In the genomic region with DNA sequence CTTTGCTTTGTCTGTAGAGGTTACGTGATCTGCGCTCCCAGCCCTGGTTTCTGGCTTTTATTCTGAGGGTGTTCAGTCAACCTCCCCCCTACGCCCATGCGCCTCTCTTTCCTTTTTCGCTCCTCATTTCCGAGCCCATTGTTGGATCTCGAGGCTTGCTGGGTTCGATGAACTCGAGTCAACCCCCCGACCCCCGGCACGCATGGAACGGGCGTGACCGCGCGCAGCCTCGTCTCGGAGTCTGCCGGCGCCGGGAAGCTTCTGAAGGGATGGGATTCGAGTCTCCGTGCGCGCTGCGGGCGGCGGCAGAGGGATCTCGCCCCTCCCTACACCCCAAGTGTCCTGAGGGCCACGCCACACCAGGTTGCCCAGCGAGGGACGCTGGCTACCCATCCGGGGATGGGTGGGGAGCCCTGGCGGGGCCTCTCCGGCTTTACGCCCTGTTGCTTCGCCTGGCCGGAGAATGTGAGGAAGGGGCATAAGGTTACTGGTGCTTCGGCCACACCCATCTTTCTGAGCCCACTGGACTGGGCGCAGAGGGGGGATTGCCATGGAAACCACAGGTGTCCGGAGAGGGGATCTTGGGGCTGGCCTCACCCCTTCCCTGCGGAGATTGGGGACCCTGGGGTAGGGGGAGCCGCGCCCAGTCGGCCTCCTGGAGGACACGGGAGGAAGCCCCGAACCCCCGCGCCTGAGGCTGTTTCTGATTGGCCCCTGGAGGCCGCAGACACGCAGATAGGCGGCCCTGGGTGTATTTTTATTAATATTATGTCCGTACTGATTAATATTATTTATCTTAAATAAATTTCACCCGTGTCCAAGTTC, we compare ENCODE assay signal across 8 cellular contexts. TPM values are rescaled to one million over a fixed set of nuclear protein-coding genes. Genes with fewer than 3 reads are reported as not detected.
DNase-seq lines count a peak whose midpoint lies in the region; ATAC-seq, FAIRE-seq and TF ChIP-seq lines count a peak whose summit lies in the region.
"Had no signal": no experiment of that assay in that cellular context is flagged by ENCODE, and none has a peak within 500 bp of the region (broad histone marks: within the 10 kb centered on the region; RNA-seq: fewer than 3 reads in every experiment).

No MANE protein-coding gene starts in this region.

- peaks cover 42 to 66% (median 62%) of the 10 kb centered on the region in 4 experiments for H3K27me3 ChIP-seq in H1 (replicated peaks in 1 of 4; ENCODE audit: control insufficient read depth in 3 of 4, extremely low read depth in 1 of 4, insufficient read depth in 3 of 4, low read length in 3 of 4)
- peaks cover 38% of the 10 kb centered on the region for H3K27me3 ChIP-seq in trophoblast cell (ENCODE audit: insufficient read depth, low read length)

- H2BK12ac ChIP-seq in H1 (ENCODE audit: low read depth, low read length) (no peak overlapping the region), trophoblast cell (ENCODE audit: low read length) (no peak overlapping the region)

- no peak overlapping the region for H2BK5ac ChIP-seq in H1 (ENCODE audit: low read depth, low read length)
- no peak overlapping the region for H2BK5ac ChIP-seq in trophoblast cell (ENCODE audit: low read depth, low read length, poor library complexity)

- no peak overlapping the region for H3K9ac ChIP-seq in H1 (replicated peaks in 1 of 4; ENCODE audit: extremely low read depth in 1 of 4, low read depth in 3 of 4, low read length in 3 of 4)
- no peak overlapping the region for H3K9ac ChIP-seq in trophoblast cell (ENCODE audit: low read length)

- no peaks in the 10 kb centered on the region for H3K79me1 ChIP-seq in H1 (ENCODE audit: low read depth, low read length)
- peaks cover 5% of the 10 kb centered on the region for H3K79me1 ChIP-seq in trophoblast cell (ENCODE audit: low read length)

- H3K23ac ChIP-seq in H1 (ENCODE audit: insufficient read length) (no peak overlapping the region), trophoblast cell (ENCODE audit: low read length) (no peak overlapping the region)

- H2AFZ ChIP-seq in H1 (ENCODE audit: low read length) (no peak overlapping the region), trophoblast cell (ENCODE audit: insufficient read depth, low read length, poor library complexity) (no peak overlapping the region)

- POLR2A ChIA-PET in H1 (lab: Charles Lee; ENCODE audit: partially characterized antibody): interaction anchor here (2.0 kb wide), 1 partner anchor 47 kb away, joined by 5 read pairs; no protein-coding TSS in a partner anchor

- TF ChIP-seq POLR2A in H1 (IDR thresholded peaks at IDR 0.05; ENCODE audit: control extremely low read depth in 1 of 2, low read depth in 2 of 2, low read length in 2 of 2): no peak

- H3K18ac ChIP-seq in H1 (ENCODE audit: extremely low read depth, low read length) (no peak overlapping the region), trophoblast cell (ENCODE audit: low read length) (no peak overlapping the region)

- H3K36me3 ChIP-seq in H1 (ENCODE audit: control insufficient read depth in 2 of 4, insufficient read depth in 4 of 4, low read length in 3 of 4) (no peaks in the 10 kb centered on the region), trophoblast cell (ENCODE audit: control insufficient read depth in 1 of 2, insufficient read depth in 2 of 2, low read length in 2 of 2) (no peaks in the 10 kb centered on the region)

- H4K5ac ChIP-seq in H1 (ENCODE audit: insufficient read length, low read depth, low read length): no peak overlapping the region

- no peak overlapping the region for H4K91ac ChIP-seq in H1 (replicated peaks; ENCODE audit: insufficient read length, low read length)
- no peak overlapping the region for H4K91ac ChIP-seq in trophoblast cell (ENCODE audit: low read depth, low read length)

- H2BK120ac ChIP-seq in H1 (replicated peaks; ENCODE audit: low read depth, low read length) (no peak overlapping the region), trophoblast cell (ENCODE audit: insufficient read depth, low read length, poor library complexity) (no peak overlapping the region)

- no peak overlapping the region for H4K12ac ChIP-seq in trophoblast cell (ENCODE audit: low read depth, low read length)

- H2AK5ac ChIP-seq in H1 (ENCODE audit: low read depth, low read length) (no peak overlapping the region), trophoblast cell (ENCODE audit: low read length) (no peak overlapping the region)

- H4K8ac ChIP-seq in H1 (ENCODE audit: extremely low read depth, insufficient read depth, low read length) (peak overlapping the region; percentile 53; the same call in 1 of the 2 replicates), trophoblast cell (ENCODE audit: low read depth, low read length) (no peak overlapping the region)

- ATAC-seq in HG03432 (IDR thresholded peaks at IDR 0.05; ENCODE audit: unreplicated experiment): no peak
- no peak for ATAC-seq in HG03045 (IDR thresholded peaks at IDR 0.05; ENCODE audit: unreplicated experiment)

- peaks cover 20% of the 10 kb centered on the region; the same call in 1 of the 2 replicates for H3K23me2 ChIP-seq in H1 (ENCODE audit: low read depth, low read length)

- H3K14ac ChIP-seq in H1 (ENCODE audit: insufficient read length): no peak overlapping the region
- no peak overlapping the region for H3K14ac ChIP-seq in trophoblast cell (ENCODE audit: low read length)

- DNase-seq in D341Med (ENCODE audit: low spot score) (peak; percentile 62), NCI-H1092 (lab: John Stamatoyannopoulos, UW) (peak; percentile 35), H1 (ENCODE audit: low read depth in 1 of 2, low spot score in 2 of 2) (peak in 1 of 2 experiments; percentile 60), trophoblast cell (no peak), mesenteric fat pad (ENCODE audit: low spot score) (no peak)

- no peak overlapping the region for H2BK20ac ChIP-seq in H1 (ENCODE audit: low read length)

- H3K79me2 ChIP-seq in H1 (ENCODE audit: control insufficient read depth in 1 of 2, insufficient read depth in 2 of 2, low read length in 2 of 2): no peaks in the 10 kb centered on the region
- H3K79me2 ChIP-seq in trophoblast cell (ENCODE audit: control insufficient read depth, insufficient read depth, low read length, poor library complexity): peaks cover 2% of the 10 kb centered on the region

- CTCF ChIA-PET in H1 (lab: Charles Lee; ENCODE audit: partially characterized antibody): interaction anchor here (0.6 to 2.3 kb wide), 6 partner anchors 11 to 378 kb away, joined by 3 to 10 read pairs (median 3); no protein-coding TSS in a partner anchor

- no peak for TF ChIP-seq RAD21 in H1 (IDR thresholded peaks at IDR 0.05 in 1 of 2, conservative IDR thresholded peaks at IDR 0.05 in 1 of 2; ENCODE audit: low read depth in 2 of 2, low read length in 2 of 2)

- H3K9me3 ChIP-seq in H1 (ENCODE audit: insufficient read depth in 2 of 2, low read depth in 1 of 2, low read length in 1 of 2): no peaks in the 10 kb centered on the region
- H3K9me3 ChIP-seq in trophoblast cell (ENCODE audit: insufficient read depth, low read depth, low read length): peaks cover 5% of the 10 kb centered on the region

- no peak overlapping the region for H3K56ac ChIP-seq in H1 (replicated peaks; ENCODE audit: insufficient read length, low read depth, low read length)

- H3K27ac ChIP-seq in H1 (ENCODE audit: low read depth, low read length) (no peak overlapping the region), trophoblast cell (ENCODE audit: low read depth, low read length) (no peak overlapping the region)

- TF ChIP-seq EP300 in H1 (IDR thresholded peaks at IDR 0.05; ENCODE audit: borderline replicate concordance in 1 of 2, low read depth in 2 of 2, low read length in 2 of 2): no peak

- FAIRE-seq in H1 (lab: Jason Lieb, UNC): no peak

- no peak for TF ChIP-seq CTCF in H1 (IDR thresholded peaks at IDR 0.05; ENCODE audit: control extremely low read depth in 1 of 3, insufficient read depth in 1 of 3, low read depth in 1 of 3, low read length in 3 of 3)

- no peak overlapping the region for H2BK15ac ChIP-seq in H1 (ENCODE audit: low read length)

- H3K4me1 ChIP-seq in H1 (replicated peaks in 1 of 4; ENCODE audit: control insufficient read depth in 3 of 4, insufficient read depth in 4 of 4, low read length in 3 of 4): peaks cover 0 to 20% (median 9%) of the 10 kb centered on the region in 4 experiments; a peak in 6 of 7 replicates
- H3K4me1 ChIP-seq in trophoblast cell (ENCODE audit: control insufficient read depth in 1 of 2, insufficient read depth in 2 of 2, low read length in 2 of 2): peaks cover 3 to 13% of the 10 kb centered on the region in 2 experiments

- WGBS in H1 (ENCODE audit: extremely low coverage in 1 of 2, insufficient coverage in 1 of 2, insufficient read length in 1 of 2, insufficient replicate concordance in 2 of 2, low coverage in 1 of 2, low lambda C conversion rate in 2 of 2, missing lambda C conversion rate in 1 of 2), 2 experiments: 11% methylated on average over 51 of the region's 55 CpGs; no CpG with 5 or more reads in 1 of the 2 experiments
- no CpG with 5 or more reads among the region's 55 CpGs for WGBS in trophoblast cell (ENCODE audit: extremely low coverage, insufficient coverage, insufficient read length)

- H3K4me3 ChIP-seq in H1 (ENCODE audit: extremely low read depth in 1 of 4, insufficient read depth in 2 of 4, low read depth in 3 of 4, low read length in 4 of 4) (peak overlapping the region; percentile 5 to 74 (median 58); a peak in 7 of 8 replicates), trophoblast cell (ENCODE audit: low read depth, low read length) (no peak overlapping the region)

- H3K4me2 ChIP-seq in H1 (ENCODE audit: insufficient read depth in 1 of 2, low read depth in 2 of 2, low read length in 2 of 2) (peak overlapping the region; percentile 83 to 96), trophoblast cell (ENCODE audit: low read length) (peak overlapping the region; percentile 97)

- H4K20me1 ChIP-seq in H1 (replicated peaks in 1 of 2; ENCODE audit: control insufficient read depth in 1 of 2, insufficient read depth in 2 of 2, low read length in 2 of 2): peaks cover 0 to 1% of the 10 kb centered on the region in 2 experiments

- no peak overlapping the region for H3K4ac ChIP-seq in H1 (replicated peaks; ENCODE audit: insufficient read length, low read depth, low read length)
- H3K4ac ChIP-seq in trophoblast cell (ENCODE audit: low read depth, low read length): no peak overlapping the region

RNA-seq across cellular contexts. Expression of gene MAPT, which starts 1.8 kb away (rescaled TPM):
- total RNA-seq in H1 (2021; fragmentation: NEBNext Ultra II Directional; extraction: Animal tissue kit (Norgen Biotek cat#: 25700)): 1.7 and 2.4 TPM in 2 replicates
- 0.54 and 1.0 TPM in 2 replicates for polyA plus RNA-seq in H1 (2011; rRNA removed)
- polyA plus RNA-seq in H1 (2011; cell fraction: cytosol; rRNA removed): 0.57 TPM
- 1.1 TPM for polyA plus RNA-seq in H1 (2011; cell fraction: nucleus; rRNA removed)
- 0.88 to 1.4 TPM (median 1.3 TPM) in 4 replicates for polyA plus RNA-seq in H1 (2012, experiment 1 of 2)
- 0.83 TPM for polyA plus RNA-seq in H1 (2012, experiment 2 of 2)
- polyA plus RNA-seq in H1 (2013, experiment 1 of 2): 0.93 TPM
- polyA plus RNA-seq in H1 (2013, experiment 2 of 2): 0.99 TPM
- 0.29 and 0.38 TPM in 2 replicates for polyA minus RNA-seq in H1 (2011; rRNA and poly(A)+ RNA removed)
- 0.22 TPM for polyA minus RNA-seq in H1 (2011; cell fraction: cytosol; rRNA and poly(A)+ RNA removed)
- 0.60 TPM for polyA minus RNA-seq in H1 (2011; cell fraction: nucleus; rRNA and poly(A)+ RNA removed)
- 5.3 and 5.4 TPM in 2 replicates for polyA plus RNA-seq in trophoblast cell (2013)
- total RNA-seq in mesenteric fat pad: 23.5 TPM

RNA-seq across cellular contexts. Expression of gene SPPL2C, which starts 51.5 kb away (rescaled TPM):
- not detected in 2 replicates for total RNA-seq in H1 (2021; fragmentation: NEBNext Ultra II Directional; extraction: Animal tissue kit (Norgen Biotek cat#: 25700))
- polyA plus RNA-seq in H1 (2011; rRNA removed): not detected in 2 replicates
- polyA plus RNA-seq in H1 (2011; cell fraction: cytosol; rRNA removed): not detected
- polyA plus RNA-seq in H1 (2011; cell fraction: nucleus; rRNA removed): not detected
- not detected in 4 replicates for polyA plus RNA-seq in H1 (2012, experiment 1 of 2)
- not detected for polyA plus RNA-seq in H1 (2012, experiment 2 of 2)
- polyA plus RNA-seq in H1 (2013, experiment 1 of 2): not detected
- not detected for polyA plus RNA-seq in H1 (2013, experiment 2 of 2)
- not detected in 2 replicates for polyA minus RNA-seq in H1 (2011; rRNA and poly(A)+ RNA removed)
- not detected for polyA minus RNA-seq in H1 (2011; cell fraction: cytosol; rRNA and poly(A)+ RNA removed)
- polyA minus RNA-seq in H1 (2011; cell fraction: nucleus; rRNA and poly(A)+ RNA removed): not detected
- polyA plus RNA-seq in trophoblast cell (2013): not detected in 2 replicates
- not detected for total RNA-seq in mesenteric fat pad
- total RNA-seq: activated CD8-positive, alpha-beta memory T cell treated with anti-CD3 and anti-CD28 coated beads for 36 hours had no signal

Comparison
In these comparisons a context has a peak if more than half of its experiments do, and no peak if none do; other contexts are left out.
1. DNase-seq: peak in D341Med (single experiment) and NCI-H1092 (single experiment); none in trophoblast cell (0 of 2) and mesenteric fat pad (single experiment).